In the genomic region with DNA sequence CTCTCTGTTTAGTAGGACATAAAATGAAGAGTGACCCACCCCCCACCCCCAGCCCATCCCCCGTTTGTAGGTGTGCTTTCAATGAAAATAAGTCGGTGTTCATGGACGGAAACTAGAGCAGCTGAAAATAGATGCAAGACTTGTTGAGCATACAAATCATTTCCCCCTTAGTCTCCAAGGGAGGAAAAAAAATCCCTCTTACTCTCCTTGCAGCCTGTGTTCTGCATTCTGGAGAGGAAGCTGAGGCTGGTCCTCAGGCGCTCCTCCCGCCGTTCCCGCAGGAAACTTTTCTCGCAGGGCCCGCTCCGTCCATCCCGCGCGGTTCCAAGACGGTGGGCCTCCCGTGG, we compare ENCODE assay signal across 7 cellular contexts.
A peak's percentile ranks its signal among the peaks of the same experiment; 100 is the strongest.
DNase-seq lines count a peak whose midpoint lies in the region; ATAC-seq, FAIRE-seq and TF ChIP-seq lines count a peak whose summit lies in the region.

No MANE protein-coding gene starts in this region.

- POLR2A ChIA-PET in GM12878 (lab: Charles Lee): no interaction called here

- RAD21 ChIA-PET in GM12878 (lab: Charles Lee; ENCODE audit: unreplicated experiment): interaction anchor here (0.9 to 1.7 kb wide), 2 partner anchors 264 to 314 kb away, joined by 3 read pairs; no protein-coding TSS in a partner anchor

- no TSS peak for BruUV-seq in GM12878 (replicated peaks; lab: Mats Ljungman, UMichigan)

- no peaks in the 10 kb centered on the region for H3K9me3 ChIP-seq in GM12878 (replicated peaks; ENCODE audit: control insufficient read depth, insufficient read depth, low read length)

- H3K4me3 Mint-ChIP-seq in HFFc6: peak overlapping the region; percentile 91

- TF ChIP-seq RAD21 in GM12878 (IDR thresholded peaks at IDR 0.05; ENCODE audit: insufficient read depth, low read depth, low read length): no peak

- no peak for ATAC-seq in GM12878
- ATAC-seq in left colon: peak; percentile 37

- no peak for TF ChIP-seq EP300 in GM12878 (IDR thresholded peaks at IDR 0.05; ENCODE audit: borderline replicate concordance in 1 of 2, control insufficient read depth in 1 of 2, low read depth in 2 of 2, low read length in 2 of 2)

- H3K9ac ChIP-seq in GM12878 (ENCODE audit: control insufficient read depth, insufficient read depth, low read length): no peak overlapping the region

- DNase-seq in HFFc6 (no peak), GM12878 (ENCODE audit: low read depth, low spot score) (no peak), left colon (no peak), HuH-7.5 (ENCODE audit: low spot score) (no peak)
- DNase-seq in stimulated activated CD4-positive, alpha-beta T cell treated with anti-CD3 and anti-CD28 coated beads, Interleukin-1b, Interleukin-23, amount 100 ng/mL, for 48 hours: no peak
- no peak for DNase-seq in activated CD8-positive, alpha-beta memory T cell treated with anti-CD3 and anti-CD28 coated beads, Interleukin-2, amount 50 U/mL, for 4 hours

- no peaks in the 10 kb centered on the region for H4K20me1 ChIP-seq in GM12878 (ENCODE audit: control insufficient read depth, insufficient read depth)

- peaks cover 17% of the 10 kb centered on the region for H3K4me1 Mint-ChIP-seq in HFFc6 (ENCODE audit: low read depth)

- peak overlapping the region; percentile 21; the same call in 1 of the 2 replicates for H2AFZ ChIP-seq in GM12878 (ENCODE audit: control insufficient read depth, low read depth, low read length)

- peaks cover 0 to 6% of the 10 kb centered on the region in 2 experiments; a peak in 1 of 4 replicates for H3K27me3 ChIP-seq in GM12878 (replicated peaks in 1 of 2; ENCODE audit: control insufficient read depth in 2 of 2, insufficient read depth in 2 of 2, low read length in 1 of 2)

- no peaks in the 10 kb centered on the region for H3K79me2 ChIP-seq in GM12878 (ENCODE audit: control insufficient read depth, insufficient read depth, low read length)

- H3K4me2 ChIP-seq in GM12878 (ENCODE audit: control insufficient read depth, insufficient read depth): peak overlapping the region; percentile 84

- H3K36me3 Mint-ChIP-seq in HFFc6 (ENCODE audit: low read depth): no peaks in the 10 kb centered on the region

- H3K27ac ChIP-seq in GM12878 (ENCODE audit: control insufficient read depth, insufficient read depth) (no peak overlapping the region), temporal lobe (ENCODE audit: low read depth, low read length) (peak overlapping the region; percentile 30)

- peak overlapping the region; percentile 53 for H3K4me3 ChIP-seq in GM12878

- in situ Hi-C loops in GM12878 (cut with MboI): no loop called here

- intact Hi-C loops in GM12878 (cut with micrococcal nuclease; ENCODE audit: unreplicated experiment): loop anchor here (10.0 kb wide), 1 partner anchor 270 kb away; no protein-coding TSS in a partner anchor
- intact Hi-C loops in left colon (cut with DNase I, micrococcal nuclease): loop anchor here in 1 of 2 donors (10.0 kb wide), 1 partner anchor 170 kb away; no protein-coding TSS in a partner anchor

- no peak for FAIRE-seq in GM12878 (lab: Jason Lieb, UNC)

- TF ChIP-seq POLR2A in GM12878 (IDR thresholded peaks at IDR 0.05; ENCODE audit: low read depth, low read length): no peak

- no peaks in the 10 kb centered on the region; the same call in none of the 2 replicates for H3K4me1 ChIP-seq in GM12878 (ENCODE audit: control insufficient read depth, insufficient read depth, low read length)

- TF ChIP-seq CTCF in HFFc6 (IDR thresholded peaks at IDR 0.05): no peak
- TF ChIP-seq CTCF in GM12878 (IDR thresholded peaks at IDR 0.05 in 2 of 3, conservative IDR thresholded peaks at IDR 0.05 in 1 of 3; ENCODE audit: control insufficient read depth in 2 of 3, extremely low read depth in 1 of 3, insufficient read depth in 1 of 3, low read depth in 3 of 3, low read length in 3 of 3): no peak

- H3K27me3 Mint-ChIP-seq in HFFc6 (ENCODE audit: insufficient read depth): peaks cover 25% of the 10 kb centered on the region

- SMC1A ChIA-PET in GM12878 (lab: Charles Lee; ENCODE audit: uncharacterized antibody, unreplicated experiment): no interaction called here

- CTCF ChIA-PET in GM12878 (lab: Yijun Ruan, JAX): interaction anchor here (0.7 to 1.5 kb wide), 2 partner anchors 275 to 277 kb away, joined by 4 read pairs; no protein-coding TSS in a partner anchor

- H3K36me3 ChIP-seq in GM12878 (ENCODE audit: control insufficient read depth in 2 of 2, insufficient read depth in 2 of 2, low read length in 1 of 2): no peaks in the 10 kb centered on the region

- WGBS in GM12878 (ENCODE audit: insufficient coverage, insufficient replicate concordance, low lambda C conversion rate, missing lambda C conversion rate): 11% methylated on average over 15 of the region's 15 CpGs

- no peak overlapping the region for H3K27ac Mint-ChIP-seq in HFFc6

- no peaks in the 10 kb centered on the region for H3K9me3 Mint-ChIP-seq in HFFc6

TF ChIP-seq in GM12878, 131 proteins besides CTCF, POLR2A, EP300 and RAD21 (continues in another document):
- TF ChIP-seq NR2C2 (IDR thresholded peaks at IDR 0.05; ENCODE audit: borderline replicate concordance, control insufficient read depth, insufficient read length, low read depth) (no peak), PAX5 (IDR thresholded peaks at IDR 0.05; ENCODE audit: borderline replicate concordance, low read depth, low read length) (no peak), POLR2AphosphoS5 (IDR thresholded peaks at IDR 0.05; ENCODE audit: low read length) (no peak), KLF5 (IDR thresholded peaks at IDR 0.05; ENCODE audit: partially characterized antibody) (no peak)
- TF ChIP-seq, protein P1, sequence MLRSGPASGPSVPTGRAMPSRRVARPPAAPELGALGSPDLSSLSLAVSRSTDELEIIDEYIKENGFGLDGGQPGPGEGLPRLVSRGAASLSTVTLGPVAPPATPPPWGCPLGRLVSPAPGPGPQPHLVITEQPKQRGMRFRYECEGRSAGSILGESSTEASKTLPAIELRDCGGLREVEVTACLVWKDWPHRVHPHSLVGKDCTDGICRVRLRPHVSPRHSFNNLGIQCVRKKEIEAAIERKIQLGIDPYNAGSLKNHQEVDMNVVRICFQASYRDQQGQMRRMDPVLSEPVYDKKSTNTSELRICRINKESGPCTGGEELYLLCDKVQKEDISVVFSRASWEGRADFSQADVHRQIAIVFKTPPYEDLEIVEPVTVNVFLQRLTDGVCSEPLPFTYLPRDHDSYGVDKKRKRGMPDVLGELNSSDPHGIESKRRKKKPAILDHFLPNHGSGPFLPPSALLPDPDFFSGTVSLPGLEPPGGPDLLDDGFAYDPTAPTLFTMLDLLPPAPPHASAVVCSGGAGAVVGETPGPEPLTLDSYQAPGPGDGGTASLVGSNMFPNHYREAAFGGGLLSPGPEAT (IDR thresholded peaks at IDR 0.05; ENCODE audit: low read depth): no peak
- TF ChIP-seq, protein P2, sequence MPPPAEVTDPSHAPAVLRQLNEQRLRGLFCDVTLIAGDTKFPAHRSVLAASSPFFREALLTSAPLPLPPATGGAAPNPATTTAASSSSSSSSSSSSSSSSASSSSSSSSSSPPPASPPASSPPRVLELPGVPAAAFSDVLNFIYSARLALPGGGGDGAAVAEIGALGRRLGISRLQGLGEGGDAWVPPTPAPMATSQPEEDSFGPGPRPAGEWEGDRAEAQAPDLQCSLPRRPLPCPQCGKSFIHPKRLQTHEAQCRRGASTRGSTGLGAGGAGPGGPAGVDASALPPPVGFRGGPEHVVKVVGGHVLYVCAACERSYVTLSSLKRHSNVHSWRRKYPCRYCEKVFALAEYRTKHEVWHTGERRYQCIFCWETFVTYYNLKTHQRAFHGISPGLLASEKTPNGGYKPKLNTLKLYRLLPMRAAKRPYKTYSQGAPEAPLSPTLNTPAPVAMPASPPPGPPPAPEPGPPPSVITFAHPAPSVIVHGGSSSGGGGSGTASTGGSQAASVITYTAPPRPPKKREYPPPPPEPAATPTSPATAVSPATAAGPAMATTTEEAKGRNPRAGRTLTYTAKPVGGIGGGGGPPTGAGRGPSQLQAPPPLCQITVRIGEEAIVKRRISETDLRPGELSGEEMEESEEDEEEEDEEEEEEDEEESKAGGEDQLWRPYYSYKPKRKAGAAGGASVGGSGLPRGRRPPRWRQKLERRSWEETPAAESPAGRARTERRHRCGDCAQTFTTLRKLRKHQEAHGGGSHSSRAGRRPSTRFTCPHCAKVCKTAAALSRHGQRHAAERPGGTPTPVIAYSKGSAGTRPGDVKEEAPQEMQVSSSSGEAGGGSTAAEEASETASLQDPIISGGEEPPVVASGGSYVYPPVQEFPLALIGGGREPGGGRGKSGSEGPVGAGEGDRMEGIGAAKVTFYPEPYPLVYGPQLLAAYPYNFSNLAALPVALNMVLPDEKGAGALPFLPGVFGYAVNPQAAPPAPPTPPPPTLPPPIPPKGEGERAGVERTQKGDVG (CRISPR knock-in tag; IDR thresholded peaks at IDR 0.05): no peak
- TF ChIP-seq, protein P3, sequence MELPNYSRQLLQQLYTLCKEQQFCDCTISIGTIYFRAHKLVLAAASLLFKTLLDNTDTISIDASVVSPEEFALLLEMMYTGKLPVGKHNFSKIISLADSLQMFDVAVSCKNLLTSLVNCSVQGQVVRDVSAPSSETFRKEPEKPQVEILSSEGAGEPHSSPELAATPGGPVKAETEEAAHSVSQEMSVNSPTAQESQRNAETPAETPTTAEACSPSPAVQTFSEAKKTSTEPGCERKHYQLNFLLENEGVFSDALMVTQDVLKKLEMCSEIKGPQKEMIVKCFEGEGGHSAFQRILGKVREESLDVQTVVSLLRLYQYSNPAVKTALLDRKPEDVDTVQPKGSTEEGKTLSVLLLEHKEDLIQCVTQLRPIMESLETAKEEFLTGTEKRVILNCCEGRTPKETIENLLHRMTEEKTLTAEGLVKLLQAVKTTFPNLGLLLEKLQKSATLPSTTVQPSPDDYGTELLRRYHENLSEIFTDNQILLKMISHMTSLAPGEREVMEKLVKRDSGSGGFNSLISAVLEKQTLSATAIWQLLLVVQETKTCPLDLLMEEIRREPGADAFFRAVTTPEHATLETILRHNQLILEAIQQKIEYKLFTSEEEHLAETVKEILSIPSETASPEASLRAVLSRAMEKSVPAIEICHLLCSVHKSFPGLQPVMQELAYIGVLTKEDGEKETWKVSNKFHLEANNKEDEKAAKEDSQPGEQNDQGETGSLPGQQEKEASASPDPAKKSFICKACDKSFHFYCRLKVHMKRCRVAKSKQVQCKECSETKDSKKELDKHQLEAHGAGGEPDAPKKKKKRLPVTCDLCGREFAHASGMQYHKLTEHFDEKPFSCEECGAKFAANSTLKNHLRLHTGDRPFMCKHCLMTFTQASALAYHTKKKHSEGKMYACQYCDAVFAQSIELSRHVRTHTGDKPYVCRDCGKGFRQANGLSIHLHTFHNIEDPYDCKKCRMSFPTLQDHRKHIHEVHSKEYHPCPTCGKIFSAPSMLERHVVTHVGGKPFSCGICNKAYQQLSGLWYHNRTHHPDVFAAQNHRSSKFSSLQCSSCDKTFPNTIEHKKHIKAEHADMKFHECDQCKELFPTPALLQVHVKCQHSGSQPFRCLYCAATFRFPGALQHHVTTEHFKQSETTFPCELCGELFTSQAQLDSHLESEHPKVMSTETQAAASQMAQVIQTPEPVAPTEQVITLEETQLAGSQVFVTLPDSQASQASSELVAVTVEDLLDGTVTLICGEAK (IDR thresholded peaks at IDR 0.05; ENCODE audit: borderline replicate concordance): no peak
